14 cellular contexts compared by ENCODE assay signal in genomic region chr13:49371943-49372636, GRCh38.
DNase-seq lines count a peak whose midpoint lies in the region; ATAC-seq, FAIRE-seq and TF ChIP-seq lines count a peak whose summit lies in the region.
"Had no signal": no experiment of that assay in that cellular context is flagged by ENCODE, and none has a peak within 500 bp of the region (broad histone marks: within the 10 kb centered on the region; RNA-seq: fewer than 3 reads in every experiment).

No MANE protein-coding gene starts in this region.

- TF ChIP-seq CTCF in astrocyte (IDR thresholded peaks at IDR 0.05; ENCODE audit: insufficient read depth, low read depth, low read length) (no peak), GM20000 (IDR thresholded peaks at IDR 0.05; ENCODE audit: extremely low read depth, missing control alignments) (no peak)

- H3K27me3 Mint-ChIP-seq in astrocyte (ENCODE audit: low read depth, unreplicated experiment): no peaks in the 10 kb centered on the region
- H3K27me3 Mint-ChIP-seq in naive thymus-derived CD8-positive, alpha-beta T cell: peaks cover 5 to 41% (median 13%) of the 10 kb centered on the region in 5 donors
- H3K27me3 Mint-ChIP-seq: activated naive CD4-positive, alpha-beta T cell treated with anti-CD3 and anti-CD28 coated beads, Interleukin-2, amount 50 U/mL, for 24 hours; natural killer cell treated with Interleukin-12 subunit alpha and Interleukin-12 subunit beta and Interleukin-15 and Interleukin-18, amount 100 ng/mL, for 72 hours had no signal

- no peaks in the 10 kb centered on the region for H3K9me3 ChIP-seq in astrocyte (ENCODE audit: insufficient read depth, low read depth, low read length)
- H3K9me3 ChIP-seq: BE2C had no signal

- POLR2A ChIA-PET in naive thymus-derived CD8-positive, alpha-beta T cell (lab: Charles Lee): interaction anchor here (1.0 kb wide), 1 partner anchor 124 kb away, joined by 3 read pairs; the partner anchor contains the start of gene PHF11

- H3K79me2 ChIP-seq in astrocyte (ENCODE audit: insufficient read depth, low read length): no peaks in the 10 kb centered on the region

- no peaks in the 10 kb centered on the region for H3K9me3 Mint-ChIP-seq in astrocyte (ENCODE audit: unreplicated experiment)
- no peaks in the 10 kb centered on the region for H3K9me3 Mint-ChIP-seq in naive thymus-derived CD8-positive, alpha-beta T cell
- H3K9me3 Mint-ChIP-seq: activated naive CD4-positive, alpha-beta T cell treated with anti-CD3 and anti-CD28 coated beads, Interleukin-2, amount 50 U/mL, for 24 hours; natural killer cell treated with Interleukin-12 subunit alpha and Interleukin-12 subunit beta and Interleukin-15 and Interleukin-18, amount 100 ng/mL, for 72 hours had no signal

- no peaks in the 10 kb centered on the region for H3K36me3 Mint-ChIP-seq in astrocyte (ENCODE audit: low read depth, unreplicated experiment)
- H3K36me3 Mint-ChIP-seq in naive thymus-derived CD8-positive, alpha-beta T cell: peaks cover 0 to 11% (median 6%) of the 10 kb centered on the region in 3 donors
- H3K36me3 Mint-ChIP-seq: natural killer cell treated with Interleukin-12 subunit alpha and Interleukin-12 subunit beta and Interleukin-15 and Interleukin-18, amount 100 ng/mL, for 72 hours had no signal

- H3K4me1 Mint-ChIP-seq in astrocyte (ENCODE audit: low read depth, unreplicated experiment): peaks cover 31% of the 10 kb centered on the region
- H3K4me1 Mint-ChIP-seq in naive thymus-derived CD8-positive, alpha-beta T cell: peaks cover 9 to 45% (median 28%) of the 10 kb centered on the region in 4 donors

- no peak overlapping the region for H3K4me3 Mint-ChIP-seq in astrocyte (ENCODE audit: unreplicated experiment)
- H3K4me3 Mint-ChIP-seq in naive thymus-derived CD8-positive, alpha-beta T cell: peak overlapping the region; percentile 12 to 77 (median 54)
- H3K4me3 Mint-ChIP-seq: activated CD8-positive, alpha-beta T cell treated with anti-CD3 and anti-CD28 coated beads, Interleukin-2, amount 10 ng/mL, durations not matched to agents 7 days and 5 days; activated naive CD4-positive, alpha-beta T cell treated with anti-CD3 and anti-CD28 coated beads, Interleukin-2, amount 50 U/mL, for 24 hours; natural killer cell treated with Interleukin-12 subunit alpha and Interleukin-12 subunit beta and Interleukin-15 and Interleukin-18, amount 100 ng/mL, for 72 hours had no signal

- H3K9ac ChIP-seq in astrocyte (ENCODE audit: low read length): no peak overlapping the region

- no peak overlapping the region for H3K4me2 ChIP-seq in astrocyte (ENCODE audit: low read length)

- peaks cover 27% of the 10 kb centered on the region for H3K4me1 ChIP-seq in astrocyte (ENCODE audit: insufficient read depth, low read length)

- no peaks in the 10 kb centered on the region for H3K36me3 ChIP-seq in astrocyte (ENCODE audit: insufficient read depth, low read length)
- H3K36me3 ChIP-seq: BE2C had no signal

- H3K4me3 ChIP-seq in astrocyte (ENCODE audit: insufficient read depth, low read depth, low read length): no peak overlapping the region

- peak; percentile 6 for DNase-seq in CD1c-positive myeloid dendritic cell (ENCODE audit: extremely low spot score)
- peak; percentile 8 for DNase-seq in LHCN-M2 (ENCODE audit: low read depth)
- peak; percentile 61 for DNase-seq in astrocyte (ENCODE audit: low read depth)
- peak in 5 of 10 donors; percentile 17 to 79 (median 46) for DNase-seq in naive thymus-derived CD8-positive, alpha-beta T cell
- no peak for DNase-seq in GM20000 (ENCODE audit: low spot score)
- DNase-seq in HuH-7 (ENCODE audit: low spot score): no peak
- no peak for DNase-seq in DMS114 treated with DMSO at 0.1 percent for 48 hours (lab: John Stamatoyannopoulos, UW; ENCODE audit: unreplicated experiment)
- DNase-seq: activated CD8-positive, alpha-beta T cell treated with anti-CD3 and anti-CD28 coated beads, Interleukin-2, amount 10 ng/mL, durations not matched to agents 7 days and 5 days; BE2C; stimulated activated naive CD4-positive, alpha-beta T cell treated with Interleukin-2 at 50 U/mL for 16 hours had no signal

- H3K27ac ChIP-seq in astrocyte (ENCODE audit: low read depth, low read length): no peak overlapping the region

- H3K27ac Mint-ChIP-seq in astrocyte (ENCODE audit: unreplicated experiment): no peak overlapping the region
- H3K27ac Mint-ChIP-seq in naive thymus-derived CD8-positive, alpha-beta T cell: peak overlapping the region in 7 of 10 donors; percentile 5 to 81 (median 22)
- H3K27ac Mint-ChIP-seq: activated CD8-positive, alpha-beta T cell treated with anti-CD3 and anti-CD28 coated beads, Interleukin-2, amount 10 ng/mL, durations not matched to agents 7 days and 5 days; activated naive CD4-positive, alpha-beta T cell treated with anti-CD3 and anti-CD28 coated beads, Interleukin-2, amount 50 U/mL, for 24 hours; natural killer cell treated with Interleukin-12 subunit alpha and Interleukin-12 subunit beta and Interleukin-15 and Interleukin-18, amount 100 ng/mL, for 72 hours had no signal

- H2AFZ ChIP-seq in astrocyte (ENCODE audit: low read depth, low read length): no peak overlapping the region

- ATAC-seq in naive thymus-derived CD8-positive, alpha-beta T cell: peak; percentile 93 to 95
- ATAC-seq in HG03457 (IDR thresholded peaks at IDR 0.05; ENCODE audit: unreplicated experiment): no peak
- ATAC-seq: activated CD8-positive, alpha-beta T cell treated with anti-CD3 and anti-CD28 coated beads, Interleukin-2, amount 10 ng/mL, durations not matched to agents 7 days and 5 days; natural killer cell treated with Interleukin-12 subunit alpha and Interleukin-12 subunit beta and Interleukin-15 and Interleukin-18, amount 100 ng/mL, for 72 hours had no signal

- no peaks in the 10 kb centered on the region for H4K20me1 ChIP-seq in astrocyte (ENCODE audit: insufficient read depth, low read length)

- no peaks in the 10 kb centered on the region for H3K27me3 ChIP-seq in astrocyte (ENCODE audit: insufficient read depth, low read length)
- H3K27me3 ChIP-seq: BE2C had no signal

- no peak for FAIRE-seq in astrocyte (lab: Jason Lieb, UNC)
- FAIRE-seq: H1 had no signal

Comparison
In these comparisons a context has a peak if more than half of its experiments do, and no peak if none do; other contexts are left out.
1. DNase-seq: peak in CD1c-positive myeloid dendritic cell (single experiment), LHCN-M2 (single experiment) and astrocyte (single experiment); none in GM20000 (single experiment), HuH-7 (single experiment) and DMS114 treated with DMSO at 0.1 percent for 48 hours (single experiment).